24 cellular contexts compared by ENCODE assay signal in the genomic region with DNA sequence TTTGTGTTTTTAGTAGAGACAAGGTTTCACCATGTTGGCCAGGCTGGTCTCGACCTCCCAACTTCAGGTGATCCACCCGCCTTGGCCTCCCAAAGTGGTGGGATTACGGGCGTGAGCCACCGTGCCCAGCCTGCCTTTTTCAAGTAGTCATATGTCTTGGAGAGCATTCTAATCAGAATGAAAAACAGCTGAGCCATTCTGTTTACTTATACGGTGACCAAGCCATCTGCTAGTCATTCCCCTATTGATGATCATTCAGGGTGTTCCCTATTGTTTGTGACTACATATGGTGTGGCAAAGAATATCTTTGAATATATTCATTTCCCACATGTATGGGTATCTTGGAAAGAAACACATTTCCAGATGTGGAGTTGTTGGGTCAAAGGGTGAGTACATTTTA. TPM values are rescaled to one million over a fixed set of nuclear protein-coding genes. Genes with fewer than 3 reads are reported as not detected.
A peak's percentile ranks its signal among the peaks of the same experiment; 100 is the strongest.
DNase-seq lines count a peak whose midpoint lies in the region; ATAC-seq, FAIRE-seq and TF ChIP-seq lines count a peak whose summit lies in the region.
"Had no signal": no experiment of that assay in that cellular context is flagged by ENCODE, and none has a peak within 500 bp of the region (broad histone marks: within the 10 kb centered on the region; RNA-seq: fewer than 3 reads in every experiment).

No MANE protein-coding gene starts in this region.

- no peak for DNase-seq in HepG2 (ENCODE audit: low spot score)
- DNase-seq in right lobe of liver, result no peak
- peak; percentile 15 for DNase-seq in M059J (ENCODE audit: low read depth)
- DNase-seq in epithelial cell of prostate (ENCODE audit: low read depth, low spot score), result no peak
- no peak for DNase-seq in mucosa of gallbladder (ENCODE audit: low spot score)
- DNase-seq: activated CD4-positive, alpha-beta T cell treated with anti-CD3 and anti-CD28 coated beads for 48 hours; activated naive CD4-positive, alpha-beta T cell treated with anti-CD3 and anti-CD28 coated beads, Interleukin-2, amount 50 U/mL, for 16 hours; CD4-positive, alpha-beta memory T cell; cerebellar nuclear complex; effector CD4-positive, alpha-beta T cell; esophagus squamous epithelium; heart left ventricle; midbrain; NCI-H1436 treated with DMSO at 0.1 percent for 48 hours; NCI-H446; SIG-M5; stimulated activated CD4-positive, alpha-beta T cell treated with anti-CD3 and anti-CD28 coated beads, Interleukin-2, amount 100 ng/mL, for 24 hours; stimulated activated naive CD4-positive, alpha-beta T cell had no signal

- no peak for FAIRE-seq in HepG2 (lab: Jason Lieb, UNC)
- FAIRE-seq: astrocyte had no signal

- POLR2A ChIA-PET in HepG2 (lab: Yijun Ruan, JAX), result no interaction called here

- H3K27ac ChIP-seq in HepG2 (ENCODE audit: extremely low read length, insufficient read depth, low read length) (no peak overlapping the region), right lobe of liver (no peak overlapping the region), epithelial cell of prostate (peak overlapping the region; percentile 40), gastroesophageal sphincter (no peak overlapping the region)
- H3K27ac ChIP-seq: esophagus squamous epithelium, heart left ventricle had no signal

- no peaks in the 10 kb centered on the region for H4K20me1 ChIP-seq in HepG2 (ENCODE audit: insufficient read depth, low read length)

- no peak for TF ChIP-seq RAD21 in HepG2 (CRISPR knock-in tag; IDR thresholded peaks at IDR 0.05)

- H3K27me3 ChIP-seq in HepG2 (ENCODE audit: control insufficient read depth in 1 of 2, insufficient read depth in 2 of 2, low read length in 2 of 2), result peaks cover 1 to 16% of the 10 kb centered on the region in 2 experiments; a peak in 3 of 5 replicates
- H3K27me3 ChIP-seq in right lobe of liver, result no peaks in the 10 kb centered on the region
- peaks cover 5% of the 10 kb centered on the region for H3K27me3 ChIP-seq in gastroesophageal sphincter
- H3K27me3 ChIP-seq: esophagus squamous epithelium, heart left ventricle had no signal

- ATAC-seq in HepG2, result no peak
- no peak for ATAC-seq in right lobe of liver
- no peak for ATAC-seq in gastroesophageal sphincter
- ATAC-seq in GM19035 (IDR thresholded peaks at IDR 0.05; ENCODE audit: unreplicated experiment), result no peak
- ATAC-seq: heart left ventricle, left lobe of liver had no signal

- H2AFZ ChIP-seq in HepG2 (ENCODE audit: low read length), result no peak overlapping the region

- H3K4me1 ChIP-seq in HepG2 (ENCODE audit: insufficient read depth, low read length), result 0 out of 2 replicates have a peak, but pooled peaks cover 7% of the 10 kb centered on the region
- H3K4me1 ChIP-seq in right lobe of liver, result no peaks in the 10 kb centered on the region
- no peaks in the 10 kb centered on the region for H3K4me1 ChIP-seq in gastroesophageal sphincter
- H3K4me1 ChIP-seq: heart left ventricle had no signal

- no peak for TF ChIP-seq CTCF in HepG2 (CRISPR knock-in tag; IDR thresholded peaks at IDR 0.05)
- TF ChIP-seq CTCF in right lobe of liver (IDR thresholded peaks at IDR 0.05), result no peak
- no peak for TF ChIP-seq CTCF in gastroesophageal sphincter (IDR thresholded peaks at IDR 0.05)

- WGBS in HepG2 (ENCODE audit: low lambda C conversion rate), result 22% methylated on average over 6 of the region's 6 CpGs
- WGBS in right lobe of liver (ENCODE audit: insufficient coverage, low coverage, low lambda C conversion rate, missing lambda C conversion rate), result 96% methylated on average over 6 of the region's 6 CpGs
- 73 to 90% methylated on average over 2 to 6 of the region's 6 CpGs for WGBS in gastroesophageal sphincter (ENCODE audit: low coverage in 1 of 2), 2 donors

- BruUV-seq in HepG2 (replicated peaks; lab: Mats Ljungman, UMichigan), result no TSS peak

- H3K36me3 ChIP-seq in HepG2 (replicated peaks in 1 of 2; ENCODE audit: control insufficient read depth in 1 of 2, insufficient read depth in 2 of 2, low read length in 2 of 2) (no peaks in the 10 kb centered on the region), right lobe of liver (no peaks in the 10 kb centered on the region), gastroesophageal sphincter (peaks cover 0 to 4% of the 10 kb centered on the region in 2 donors)
- H3K36me3 ChIP-seq: esophagus squamous epithelium, heart left ventricle had no signal

- H3K4me3 ChIP-seq in HepG2 (replicated peaks in 1 of 3; ENCODE audit: insufficient read depth in 1 of 3, low read depth in 2 of 3, low read length in 3 of 3), result no peak overlapping the region
- H3K4me3 ChIP-seq in right lobe of liver, result no peak overlapping the region
- H3K4me3 ChIP-seq in gastroesophageal sphincter, result no peak overlapping the region
- H3K4me3 ChIP-seq: esophagus squamous epithelium, heart left ventricle, skin epidermis had no signal

- CTCF ChIA-PET in HepG2 (lab: Yijun Ruan, JAX; ENCODE audit: low intra/inter-chr PET ratio, low total read pairs), result no interaction called here

- H3K9ac ChIP-seq in HepG2 (ENCODE audit: insufficient read depth, low read depth, low read length), result no peak overlapping the region

- no peaks in the 10 kb centered on the region for H3K9me3 ChIP-seq in HepG2 (ENCODE audit: low read length)
- no peaks in the 10 kb centered on the region for H3K9me3 ChIP-seq in right lobe of liver
- no peaks in the 10 kb centered on the region for H3K9me3 ChIP-seq in gastroesophageal sphincter
- H3K9me3 ChIP-seq: esophagus squamous epithelium, heart left ventricle had no signal

- intact Hi-C loops in HepG2 (cut with micrococcal nuclease; ENCODE audit: unreplicated experiment) (no loop called here), right lobe of liver (cut with DNase I) (no loop called here)

- TF ChIP-seq POLR2A in HepG2 (IDR thresholded peaks at IDR 0.05; ENCODE audit: insufficient read depth in 1 of 2, low read depth in 2 of 2, low read length in 2 of 2), result no peak
- no peak for TF ChIP-seq POLR2A in right lobe of liver (IDR thresholded peaks at IDR 0.05)
- TF ChIP-seq POLR2A in gastroesophageal sphincter (IDR thresholded peaks at IDR 0.05), result no peak

- no peak for TF ChIP-seq EP300 in HepG2 (IDR thresholded peaks at IDR 0.05; ENCODE audit: low read depth in 2 of 2, low read length in 2 of 2)
- no peak for TF ChIP-seq EP300 in HepG2 (CRISPR knock-in tag; IDR thresholded peaks at IDR 0.05; ENCODE audit: borderline replicate concordance)
- TF ChIP-seq EP300 in gastroesophageal sphincter (IDR thresholded peaks at IDR 0.05), result no peak

- in situ Hi-C loops in HepG2 (cut with HindIII; ENCODE audit: extremely low pct_ligation_motif_present, low pct_unique_long_range_greater_than_20kb), result no loop called here

- no peak overlapping the region for H3K4me2 ChIP-seq in HepG2 (ENCODE audit: low read depth, low read length)

- H3K79me2 ChIP-seq in HepG2 (ENCODE audit: insufficient read depth, low read length), result no peaks in the 10 kb centered on the region

RNA-seq across cellular contexts. Expression of a gene that starts 17.2 kb away (rescaled TPM):
- total RNA-seq in HepG2 (2016; rRNA removed; fragmentation: Illumina TruSeq; extraction: Trizol) (3.2 and 4.3 TPM in 2 replicates), right lobe of liver (10 to 100 TPM in 1 of 6 experiments, 1 to 10 TPM in 5; 4.7 to 17.0 (median 6.1) TPM), mucosa of gallbladder (21.7 TPM), gastroesophageal sphincter (10 to 100 TPM in 1 of 4 donors, 1 to 10 TPM in 3; 5.0 to 17.0 (median 7.8) TPM)
- total RNA-seq in HepG2 (2016; cell fraction: cytosol; rRNA removed; fragmentation: Illumina TruSeq; extraction: Trizol; ENCODE audit: low read depth), result 1.4 TPM in 2 replicates
- 3.1 and 4.0 TPM in 2 replicates for total RNA-seq in HepG2 (2016; cell fraction: insoluble cytoplasmic fraction; rRNA removed; fragmentation: Illumina TruSeq; extraction: Trizol)
- total RNA-seq in HepG2 (2016; cell fraction: membrane; rRNA removed; fragmentation: Illumina TruSeq; extraction: Trizol), result 2.1 and 2.5 TPM in 2 replicates
- total RNA-seq in HepG2 (2016; cell fraction: nucleus; rRNA removed; fragmentation: Illumina TruSeq; extraction: Trizol), result 3.4 and 3.8 TPM in 2 replicates
- 4.8 TPM in 2 replicates for polyA plus RNA-seq in HepG2 (2011; rRNA removed)
- polyA plus RNA-seq in HepG2 (2011; cell fraction: cytosol; rRNA removed), result 3.4 TPM in 2 replicates
- 3.0 and 3.8 TPM in 2 replicates for polyA plus RNA-seq in HepG2 (2011; cell fraction: nucleus; rRNA removed)
- polyA plus RNA-seq in HepG2 (2012), result 3.5 and 3.6 TPM in 2 replicates
- 2.6 and 2.9 TPM in 2 replicates for polyA plus RNA-seq in HepG2 (2016; cell fraction: cytosol; fragmentation: Illumina TruSeq; extraction: Trizol; ENCODE audit: low read depth)
- 6.8 and 7.3 TPM in 2 replicates for polyA plus RNA-seq in HepG2 (2016; cell fraction: insoluble cytoplasmic fraction; fragmentation: Illumina TruSeq; extraction: Trizol; ENCODE audit: low read depth)
- 4.1 and 5.0 TPM in 2 replicates for polyA plus RNA-seq in HepG2 (2016; cell fraction: membrane; fragmentation: Illumina TruSeq; extraction: Trizol; ENCODE audit: low read depth)
- polyA plus RNA-seq in HepG2 (2016; cell fraction: nucleus; fragmentation: Illumina TruSeq; extraction: Trizol; ENCODE audit: insufficient read depth, low read depth), result 6.8 and 9.9 TPM in 2 replicates
- polyA minus RNA-seq in HepG2 (2011; rRNA and poly(A)+ RNA removed; ENCODE audit: low replicate concordance), result 9.1 and 11.7 TPM in 2 replicates
- 4.1 and 6.6 TPM in 2 replicates for polyA minus RNA-seq in HepG2 (2011; cell fraction: cytosol; rRNA and poly(A)+ RNA removed)
- 2.5 and 2.6 TPM in 2 replicates for polyA minus RNA-seq in HepG2 (2011; cell fraction: nucleus; rRNA and poly(A)+ RNA removed)
- total RNA-seq in M059J (2014; rRNA removed; shearing (Covaris generic)), result 2.7 and 7.3 TPM in 2 replicates

RNA-seq across cellular contexts. Expression of a gene that starts 17.7 kb away (rescaled TPM):
- total RNA-seq in HepG2 (2016; rRNA removed; fragmentation: Illumina TruSeq; extraction: Trizol), result 6.2 and 6.5 TPM in 2 replicates
- 5.2 and 6.6 TPM in 2 replicates for total RNA-seq in HepG2 (2016; cell fraction: cytosol; rRNA removed; fragmentation: Illumina TruSeq; extraction: Trizol; ENCODE audit: low read depth)
- total RNA-seq in HepG2 (2016; cell fraction: insoluble cytoplasmic fraction; rRNA removed; fragmentation: Illumina TruSeq; extraction: Trizol), result 5.7 and 6.5 TPM in 2 replicates
- 5.0 and 5.6 TPM in 2 replicates for total RNA-seq in HepG2 (2016; cell fraction: membrane; rRNA removed; fragmentation: Illumina TruSeq; extraction: Trizol)
- 1.9 and 4.0 TPM in 2 replicates for total RNA-seq in HepG2 (2016; cell fraction: nucleus; rRNA removed; fragmentation: Illumina TruSeq; extraction: Trizol)
- 21.0 and 27.2 TPM in 2 replicates for polyA plus RNA-seq in HepG2 (2011; rRNA removed)
- 38.4 and 42.6 TPM in 2 replicates for polyA plus RNA-seq in HepG2 (2011; cell fraction: cytosol; rRNA removed)
- polyA plus RNA-seq in HepG2 (2011; cell fraction: nucleus; rRNA removed), result 20.2 and 22.1 TPM in 2 replicates
- polyA plus RNA-seq in HepG2 (2012), result 20.1 and 25.3 TPM in 2 replicates
- 7.8 and 8.7 TPM in 2 replicates for polyA plus RNA-seq in HepG2 (2016; cell fraction: cytosol; fragmentation: Illumina TruSeq; extraction: Trizol; ENCODE audit: low read depth)
- 6.9 and 7.6 TPM in 2 replicates for polyA plus RNA-seq in HepG2 (2016; cell fraction: insoluble cytoplasmic fraction; fragmentation: Illumina TruSeq; extraction: Trizol; ENCODE audit: low read depth)
- polyA plus RNA-seq in HepG2 (2016; cell fraction: membrane; fragmentation: Illumina TruSeq; extraction: Trizol; ENCODE audit: low read depth), result 5.5 and 5.7 TPM in 2 replicates
- polyA plus RNA-seq in HepG2 (2016; cell fraction: nucleus; fragmentation: Illumina TruSeq; extraction: Trizol; ENCODE audit: insufficient read depth, low read depth), result 4.9 and 6.4 TPM in 2 replicates
- polyA minus RNA-seq in HepG2 (2011; rRNA and poly(A)+ RNA removed; ENCODE audit: low replicate concordance), result 2.0 and 9.1 TPM in 2 replicates
- polyA minus RNA-seq in HepG2 (2011; cell fraction: cytosol; rRNA and poly(A)+ RNA removed), result 4.9 and 5.5 TPM in 2 replicates
- 3.6 and 5.5 TPM in 2 replicates for polyA minus RNA-seq in HepG2 (2011; cell fraction: nucleus; rRNA and poly(A)+ RNA removed)
- 10 to 100 TPM; 13.1 to 33.3 (median 23.7) TPM for total RNA-seq in right lobe of liver
- 6.2 and 8.2 TPM in 2 replicates for total RNA-seq in M059J (2014; rRNA removed; shearing (Covaris generic))
- 26.8 TPM for total RNA-seq in mucosa of gallbladder
- 10 to 100 TPM; 16.2 to 24.0 (median 20.7) TPM for total RNA-seq in gastroesophageal sphincter

RNA-seq across cellular contexts. Expression of a gene that starts 35.0 kb away (rescaled TPM):
- total RNA-seq in HepG2 (2016; rRNA removed; fragmentation: Illumina TruSeq; extraction: Trizol) (not detected in 2 replicates), right lobe of liver (under 1 TPM in 1 of 6 experiments, not detected in 5; 0.06 TPM), mucosa of gallbladder (0.52 TPM), gastroesophageal sphincter (under 1 TPM in 2 of 4 donors, not detected in 2; 0.16 to 0.39 TPM)
- total RNA-seq in HepG2 (2016; cell fraction: cytosol; rRNA removed; fragmentation: Illumina TruSeq; extraction: Trizol; ENCODE audit: low read depth), result not detected in 2 replicates
- total RNA-seq in HepG2 (2016; cell fraction: insoluble cytoplasmic fraction; rRNA removed; fragmentation: Illumina TruSeq; extraction: Trizol), result not detected in 2 replicates
- not detected in 2 replicates for total RNA-seq in HepG2 (2016; cell fraction: membrane; rRNA removed; fragmentation: Illumina TruSeq; extraction: Trizol)
- not detected in 2 replicates for total RNA-seq in HepG2 (2016; cell fraction: nucleus; rRNA removed; fragmentation: Illumina TruSeq; extraction: Trizol)
- polyA plus RNA-seq in HepG2 (2011; rRNA removed), result 0.03 and 0.10 TPM in 2 replicates
- 0.03 and 0.04 TPM in 2 replicates for polyA plus RNA-seq in HepG2 (2011; cell fraction: cytosol; rRNA removed)
- 0.42 and 0.51 TPM in 2 replicates for polyA plus RNA-seq in HepG2 (2011; cell fraction: nucleus; rRNA removed)
- polyA plus RNA-seq in HepG2 (2012), result 0.04 TPM in 1 of 2 replicates, not detected in the other
- polyA plus RNA-seq in HepG2 (2016; cell fraction: cytosol; fragmentation: Illumina TruSeq; extraction: Trizol; ENCODE audit: low read depth), result not detected in 2 replicates
- not detected in 2 replicates for polyA plus RNA-seq in HepG2 (2016; cell fraction: insoluble cytoplasmic fraction; fragmentation: Illumina TruSeq; extraction: Trizol; ENCODE audit: low read depth)
- polyA plus RNA-seq in HepG2 (2016; cell fraction: membrane; fragmentation: Illumina TruSeq; extraction: Trizol; ENCODE audit: low read depth), result not detected in 2 replicates
- 0.14 TPM in 1 of 2 replicates, not detected in the other for polyA plus RNA-seq in HepG2 (2016; cell fraction: nucleus; fragmentation: Illumina TruSeq; extraction: Trizol; ENCODE audit: insufficient read depth, low read depth)
- 0.12 and 0.14 TPM in 2 replicates for polyA minus RNA-seq in HepG2 (2011; rRNA and poly(A)+ RNA removed; ENCODE audit: low replicate concordance)
- not detected in 2 replicates for polyA minus RNA-seq in HepG2 (2011; cell fraction: cytosol; rRNA and poly(A)+ RNA removed)
- polyA minus RNA-seq in HepG2 (2011; cell fraction: nucleus; rRNA and poly(A)+ RNA removed), result 0.13 TPM in 1 of 2 replicates, not detected in the other
- total RNA-seq in M059J (2014; rRNA removed; shearing (Covaris generic)), result not detected in 2 replicates
- total RNA-seq: astrocyte, left lobe of liver had no signal

RNA-seq across cellular contexts. Expression of a gene that starts 49.4 kb away (rescaled TPM):
- not detected in 2 replicates for total RNA-seq in HepG2 (2016; rRNA removed; fragmentation: Illumina TruSeq; extraction: Trizol)
- not detected in 2 replicates for total RNA-seq in HepG2 (2016; cell fraction: cytosol; rRNA removed; fragmentation: Illumina TruSeq; extraction: Trizol; ENCODE audit: low read depth)
- not detected in 2 replicates for total RNA-seq in HepG2 (2016; cell fraction: insoluble cytoplasmic fraction; rRNA removed; fragmentation: Illumina TruSeq; extraction: Trizol)
- total RNA-seq in HepG2 (2016; cell fraction: membrane; rRNA removed; fragmentation: Illumina TruSeq; extraction: Trizol), result not detected in 2 replicates
- not detected in 2 replicates for total RNA-seq in HepG2 (2016; cell fraction: nucleus; rRNA removed; fragmentation: Illumina TruSeq; extraction: Trizol)
- polyA plus RNA-seq in HepG2 (2011; rRNA removed), result 0.21 TPM in 1 of 2 replicates, not detected in the other
- polyA plus RNA-seq in HepG2 (2011; cell fraction: cytosol; rRNA removed), result 0.04 and 0.07 TPM in 2 replicates
- 0.07 and 0.19 TPM in 2 replicates for polyA plus RNA-seq in HepG2 (2011; cell fraction: nucleus; rRNA removed)
- 0.07 TPM in 1 of 2 replicates, not detected in the other for polyA plus RNA-seq in HepG2 (2012)
- polyA plus RNA-seq in HepG2 (2016; cell fraction: cytosol; fragmentation: Illumina TruSeq; extraction: Trizol; ENCODE audit: low read depth), result not detected in 2 replicates
- not detected in 2 replicates for polyA plus RNA-seq in HepG2 (2016; cell fraction: insoluble cytoplasmic fraction; fragmentation: Illumina TruSeq; extraction: Trizol; ENCODE audit: low read depth)
- not detected in 2 replicates for polyA plus RNA-seq in HepG2 (2016; cell fraction: membrane; fragmentation: Illumina TruSeq; extraction: Trizol; ENCODE audit: low read depth)
- not detected in 2 replicates for polyA plus RNA-seq in HepG2 (2016; cell fraction: nucleus; fragmentation: Illumina TruSeq; extraction: Trizol; ENCODE audit: insufficient read depth, low read depth)
- 0.20 TPM in 1 of 2 replicates, not detected in the other for polyA minus RNA-seq in HepG2 (2011; rRNA and poly(A)+ RNA removed; ENCODE audit: low replicate concordance)
- polyA minus RNA-seq in HepG2 (2011; cell fraction: cytosol; rRNA and poly(A)+ RNA removed), result not detected in 2 replicates
- polyA minus RNA-seq in HepG2 (2011; cell fraction: nucleus; rRNA and poly(A)+ RNA removed), result not detected in 2 replicates
- total RNA-seq in right lobe of liver, result 1 to 10 TPM; 1.8 to 6.9 (median 4.4) TPM
- total RNA-seq in M059J (2014; rRNA removed; shearing (Covaris generic)), result not detected in 2 replicates
- 9.0 TPM for total RNA-seq in mucosa of gallbladder
- 1 to 10 TPM; 1.2 to 2.9 (median 2.0) TPM for total RNA-seq in gastroesophageal sphincter
- total RNA-seq: CD4-positive, alpha-beta memory T cell; progenitor cell of endocrine pancreas had no signal
- polyA plus RNA-seq: CD4-positive, alpha-beta memory T cell had no signal

RNA-seq across cellular contexts. Expression of a gene that starts 55.3 kb away (rescaled TPM):
- total RNA-seq in HepG2 (2016; rRNA removed; fragmentation: Illumina TruSeq; extraction: Trizol) (7.0 and 7.6 TPM in 2 replicates), right lobe of liver (10 to 100 TPM; 14.2 to 23.5 (median 17.5) TPM), mucosa of gallbladder (38.8 TPM), gastroesophageal sphincter (10 to 100 TPM; 14.0 to 35.5 (median 20.6) TPM)
- 11.1 and 13.3 TPM in 2 replicates for total RNA-seq in HepG2 (2016; cell fraction: cytosol; rRNA removed; fragmentation: Illumina TruSeq; extraction: Trizol; ENCODE audit: low read depth)
- 3.4 and 6.6 TPM in 2 replicates for total RNA-seq in HepG2 (2016; cell fraction: insoluble cytoplasmic fraction; rRNA removed; fragmentation: Illumina TruSeq; extraction: Trizol)
- 12.9 and 14.4 TPM in 2 replicates for total RNA-seq in HepG2 (2016; cell fraction: membrane; rRNA removed; fragmentation: Illumina TruSeq; extraction: Trizol)
- 6.3 and 7.9 TPM in 2 replicates for total RNA-seq in HepG2 (2016; cell fraction: nucleus; rRNA removed; fragmentation: Illumina TruSeq; extraction: Trizol)
- polyA plus RNA-seq in HepG2 (2011; rRNA removed), result 11.4 and 12.2 TPM in 2 replicates
- 6.6 and 8.5 TPM in 2 replicates for polyA plus RNA-seq in HepG2 (2011; cell fraction: cytosol; rRNA removed)
- polyA plus RNA-seq in HepG2 (2011; cell fraction: nucleus; rRNA removed), result 17.6 and 21.6 TPM in 2 replicates
- 28.5 and 39.6 TPM in 2 replicates for polyA plus RNA-seq in HepG2 (2012)
- 7.9 and 8.8 TPM in 2 replicates for polyA plus RNA-seq in HepG2 (2016; cell fraction: cytosol; fragmentation: Illumina TruSeq; extraction: Trizol; ENCODE audit: low read depth)
- 11.9 and 16.0 TPM in 2 replicates for polyA plus RNA-seq in HepG2 (2016; cell fraction: insoluble cytoplasmic fraction; fragmentation: Illumina TruSeq; extraction: Trizol; ENCODE audit: low read depth)
- 16.7 and 21.8 TPM in 2 replicates for polyA plus RNA-seq in HepG2 (2016; cell fraction: membrane; fragmentation: Illumina TruSeq; extraction: Trizol; ENCODE audit: low read depth)
- 15.8 and 17.0 TPM in 2 replicates for polyA plus RNA-seq in HepG2 (2016; cell fraction: nucleus; fragmentation: Illumina TruSeq; extraction: Trizol; ENCODE audit: insufficient read depth, low read depth)
- polyA minus RNA-seq in HepG2 (2011; rRNA and poly(A)+ RNA removed; ENCODE audit: low replicate concordance), result 1.4 and 19.5 TPM in 2 replicates
- 14.1 and 19.3 TPM in 2 replicates for polyA minus RNA-seq in HepG2 (2011; cell fraction: cytosol; rRNA and poly(A)+ RNA removed)
- polyA minus RNA-seq in HepG2 (2011; cell fraction: nucleus; rRNA and poly(A)+ RNA removed), result 10.3 TPM in 2 replicates
- total RNA-seq in M059J (2014; rRNA removed; shearing (Covaris generic)), result 7.1 and 11.0 TPM in 2 replicates
